In the genomic region with DNA sequence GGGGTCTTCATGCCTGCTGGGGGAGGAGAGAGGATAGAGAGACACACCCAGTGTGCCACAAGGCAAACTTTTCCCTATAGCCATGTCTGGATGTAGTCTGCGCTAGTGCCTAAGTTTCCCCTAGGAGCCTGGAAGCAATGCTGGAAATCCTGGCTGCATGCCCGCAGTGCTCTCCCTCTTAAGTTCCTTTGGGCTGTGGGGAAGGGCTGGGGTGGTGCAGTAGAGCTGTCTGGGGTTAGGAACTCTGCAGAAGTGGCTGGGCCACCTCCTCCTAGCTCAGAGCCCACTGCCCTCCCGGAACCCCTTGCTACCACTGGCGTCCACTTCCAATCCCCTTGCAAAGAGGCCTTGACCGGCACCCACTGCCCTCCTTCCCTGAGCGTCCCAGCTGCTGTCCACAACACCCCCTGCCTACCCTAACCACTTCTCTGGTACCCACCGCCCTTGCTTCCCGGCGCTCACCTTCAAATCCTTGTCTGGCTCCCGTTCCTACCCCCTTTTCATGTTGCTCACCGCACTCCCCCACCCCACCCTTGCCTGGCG, we compare ENCODE assay signal across 8 cellular contexts. TPM values are rescaled to one million over a fixed set of nuclear protein-coding genes. Genes with fewer than 3 reads are reported as not detected.
DNase-seq lines count a peak whose midpoint lies in the region; ATAC-seq, FAIRE-seq and TF ChIP-seq lines count a peak whose summit lies in the region.
"Not testable (repeated sequence)": the region's sequence is repeated elsewhere in the genome, so short reads cannot be mapped to it uniquely, and the experiment has no call there.

No MANE protein-coding gene starts in this region.

- H2BK5ac ChIP-seq in IMR-90 (ENCODE audit: low read depth, low read length, poor library complexity, severe bottlenecking) = peak overlapping the region; percentile 36

- not testable (repeated sequence) for H2BK120ac ChIP-seq in IMR-90 (ENCODE audit: low read depth, low read length)

- H3K9me3 Mint-ChIP-seq in CD4-positive, alpha-beta T cell = not testable (repeated sequence)

- CTCF ChIA-PET in CD4-positive, alpha-beta T cell (lab: Charles Lee); IMR-90 (lab: Yijun Ruan, JAX); GM12878 (lab: Yijun Ruan, JAX): not testable (repeated sequence)

- in situ Hi-C loops in IMR-90 (cut with MboI; ENCODE audit: low sequenced_read_pairs) = loop anchor here (25.0 kb wide), 1 partner anchor 308 kb away; no protein-coding TSS in a partner anchor
- in situ Hi-C loops in GM12878 (cut with MboI) = not testable (repeated sequence)

- peaks cover 14% of the 10 kb centered on the region for H3K4me1 Mint-ChIP-seq in CD4-positive, alpha-beta T cell (ENCODE audit: low read depth)
- H3K4me1 Mint-ChIP-seq in T-helper 17 cell = peaks cover 12% of the 10 kb centered on the region

- not testable (repeated sequence) for DNase-seq in CD4-positive, alpha-beta T cell; IMR-90; T-helper 17 cell; GM12878 (ENCODE audit: low read depth, low spot score); fibroblast of mammary gland (ENCODE audit: low read depth); suprapubic skin (ENCODE audit: low spot score in 2 of 2)
- peak; percentile 9 for DNase-seq in left kidney (ENCODE audit: low read depth, low spot score)
- peak; percentile 0 for DNase-seq in occipital lobe (lab: John Stamatoyannopoulos, UW)

- not testable (repeated sequence) for TF ChIP-seq EP300 in GM12878 (IDR thresholded peaks at IDR 0.05; ENCODE audit: borderline replicate concordance in 1 of 2, control insufficient read depth in 1 of 2, low read depth in 2 of 2, low read length in 2 of 2); suprapubic skin (IDR thresholded peaks at IDR 0.05)

- WGBS in IMR-90 (ENCODE audit: extremely low coverage in 2 of 2, insufficient read length in 1 of 2), 2 experiments = 5% methylated on average over 4 of the region's 12 CpGs; no CpG with 5 or more reads in 1 of the 2 experiments
- WGBS in GM12878 (ENCODE audit: insufficient coverage, insufficient replicate concordance, low lambda C conversion rate, missing lambda C conversion rate) = 21% methylated on average over 9 of the region's 12 CpGs
- WGBS in suprapubic skin = 29% methylated on average over 10 of the region's 12 CpGs

- RAD21 ChIA-PET in GM12878 (lab: Charles Lee; ENCODE audit: unreplicated experiment) = interaction anchor here (1.7 kb wide), 1 partner anchor 125 kb away, joined by 3 read pairs; a partner anchor contains a TSS

- peak overlapping the region; percentile 99 for H3K4me3 Mint-ChIP-seq in CD4-positive, alpha-beta T cell
- H3K4me3 Mint-ChIP-seq in T-helper 17 cell = peak overlapping the region; percentile 95

- SMC1A ChIA-PET in GM12878 (lab: Charles Lee; ENCODE audit: uncharacterized antibody, unreplicated experiment) = not testable (repeated sequence)

- peak overlapping the region; percentile 4 to 77 for H4K8ac ChIP-seq in IMR-90 (ENCODE audit: low read depth in 2 of 2, low read length in 2 of 2)

- H3K79me2 ChIP-seq in GM12878 (ENCODE audit: control insufficient read depth, insufficient read depth, low read length) = not testable (repeated sequence)

- FAIRE-seq in GM12878 (lab: Jason Lieb, UNC) = not testable (repeated sequence)

- H3K9ac ChIP-seq in IMR-90 (ENCODE audit: low read depth, low read length) (peak overlapping the region; percentile 95), GM12878 (ENCODE audit: control insufficient read depth, insufficient read depth, low read length) (peak overlapping the region; percentile 54)

- not testable (repeated sequence) for H4K20me1 ChIP-seq in IMR-90 (ENCODE audit: insufficient read depth, low read length); GM12878 (ENCODE audit: control insufficient read depth, insufficient read depth)

- not testable (repeated sequence) for H2BK20ac ChIP-seq in IMR-90 (ENCODE audit: low read depth, low read length)

- not testable (repeated sequence) for TF ChIP-seq CTCF in CD4-positive, alpha-beta T cell (IDR thresholded peaks at IDR 0.05); IMR-90 (conservative IDR thresholded peaks at IDR 0.05; ENCODE audit: low read depth, low read length); GM12878 (IDR thresholded peaks at IDR 0.05 in 2 of 3, conservative IDR thresholded peaks at IDR 0.05 in 1 of 3; ENCODE audit: control insufficient read depth in 2 of 3, extremely low read depth in 1 of 3, insufficient read depth in 1 of 3, low read depth in 3 of 3, low read length in 3 of 3); fibroblast of mammary gland (conservative IDR thresholded peaks at IDR 0.05; ENCODE audit: control insufficient read depth, insufficient read depth, low read depth, low read length); suprapubic skin (IDR thresholded peaks at IDR 0.05)

- not testable (repeated sequence) for H2AK5ac ChIP-seq in IMR-90 (ENCODE audit: low read depth, low read length)

- not testable (repeated sequence) for H3K23ac ChIP-seq in IMR-90 (ENCODE audit: low read depth, low read length)

- H3K9me1 ChIP-seq in IMR-90 (ENCODE audit: insufficient read depth, low read length) = not testable (repeated sequence)

- 0 out of 2 replicates have a peak overlapping the region, but pooled peaks have one; percentile 51 for H3K14ac ChIP-seq in IMR-90 (replicated peaks; ENCODE audit: low read depth, low read length)

- peak overlapping the region; percentile 95 for H3K4me3 ChIP-seq in IMR-90 (ENCODE audit: insufficient read depth, low read depth, low read length)
- H3K4me3 ChIP-seq in GM12878 = peak overlapping the region; percentile 65
- peak overlapping the region; percentile 65 for H3K4me3 ChIP-seq in fibroblast of mammary gland (ENCODE audit: control insufficient read depth, low read depth, low read length)
- H3K4me3 ChIP-seq in suprapubic skin = peak overlapping the region; percentile 62

- dilution Hi-C loops in IMR-90 (cut with HindIII; ENCODE audit: low sequenced_read_pairs, unreplicated experiment) = not testable (repeated sequence)

- peak overlapping the region; percentile 2 for H3K27ac ChIP-seq in CD4-positive, alpha-beta T cell (ENCODE audit: low read depth, low read length)
- peak overlapping the region; percentile 92 for H3K27ac ChIP-seq in IMR-90 (ENCODE audit: insufficient read depth, low read length)
- peak overlapping the region; percentile 65 for H3K27ac ChIP-seq in GM12878 (ENCODE audit: control insufficient read depth, insufficient read depth)
- H3K27ac ChIP-seq in suprapubic skin = peak overlapping the region; percentile 72

- POLR2A ChIA-PET in CD4-positive, alpha-beta T cell (lab: Charles Lee) = interaction anchor here (1.0 to 1.2 kb wide), 2 partner anchors 125 to 166 kb away, joined by 5 read pairs; a partner anchor contains a TSS
- POLR2A ChIA-PET in IMR-90 (lab: Charles Lee; ENCODE audit: unreplicated experiment); GM12878 (lab: Charles Lee): not testable (repeated sequence)

- H3K4me2 ChIP-seq in IMR-90 (ENCODE audit: low read depth, low read length) = peak overlapping the region; percentile 75
- H3K4me2 ChIP-seq in GM12878 (ENCODE audit: control insufficient read depth, insufficient read depth) = 0 out of 2 replicates have a peak overlapping the region, but pooled peaks have one; percentile 15

- H3K56ac ChIP-seq in IMR-90 (ENCODE audit: extremely low read depth, insufficient read depth, low read length) = not testable (repeated sequence)

- not testable (repeated sequence) for H3K9me3 ChIP-seq in CD4-positive, alpha-beta T cell (ENCODE audit: control insufficient read depth, low read length); IMR-90 (ENCODE audit: control insufficient read depth, insufficient read depth, low read length); T-helper 17 cell (ENCODE audit: control insufficient read depth, low read length, poor library complexity, severe bottlenecking); GM12878 (replicated peaks; ENCODE audit: control insufficient read depth, insufficient read depth, low read length); suprapubic skin

- H3K27me3 Mint-ChIP-seq in CD4-positive, alpha-beta T cell; T-helper 17 cell: not testable (repeated sequence)

- H2BK15ac ChIP-seq in IMR-90 (ENCODE audit: low read depth, low read length) = not testable (repeated sequence)

- not testable (repeated sequence) for H3K36me3 ChIP-seq in IMR-90 (ENCODE audit: control insufficient read depth, insufficient read depth, low read length); GM12878 (ENCODE audit: control insufficient read depth in 2 of 2, insufficient read depth in 2 of 2, low read length in 1 of 2); suprapubic skin

- H2AFZ ChIP-seq in IMR-90 (replicated peaks; ENCODE audit: low read length, poor library complexity) = peak overlapping the region; percentile 86
- not testable (repeated sequence) for H2AFZ ChIP-seq in GM12878 (ENCODE audit: control insufficient read depth, low read depth, low read length)

- H3K27ac Mint-ChIP-seq in CD4-positive, alpha-beta T cell = peak overlapping the region; percentile 92
- H3K27ac Mint-ChIP-seq in T-helper 17 cell = peak overlapping the region; percentile 74

- peak overlapping the region; percentile 88 for H2AK9ac ChIP-seq in IMR-90 (replicated peaks; ENCODE audit: low read depth, low read length, poor library complexity)

- TF ChIP-seq POLR2A in IMR-90 (IDR thresholded peaks at IDR 0.05; ENCODE audit: low read depth, low read length); GM12878 (IDR thresholded peaks at IDR 0.05; ENCODE audit: low read depth, low read length); suprapubic skin (IDR thresholded peaks at IDR 0.05): not testable (repeated sequence)

- BruUV-seq in IMR-90 (replicated peaks; lab: Mats Ljungman, UMichigan); GM12878 (replicated peaks; lab: Mats Ljungman, UMichigan): not testable (repeated sequence)

- H3K4ac ChIP-seq in IMR-90 (ENCODE audit: low read depth, low read length) = peak overlapping the region; percentile 83

- H4K91ac ChIP-seq in IMR-90 (ENCODE audit: insufficient read depth, low read depth, low read length) = peak overlapping the region; percentile 72; the same call in 1 of the 2 replicates

- peaks cover 18% of the 10 kb centered on the region for H3K36me3 Mint-ChIP-seq in CD4-positive, alpha-beta T cell (ENCODE audit: low read depth)
- H3K36me3 Mint-ChIP-seq in T-helper 17 cell (ENCODE audit: low read depth) = not testable (repeated sequence)

- H3K79me1 ChIP-seq in IMR-90 (ENCODE audit: low read depth in 1 of 2, low read length in 2 of 2) = not testable (repeated sequence)

- not testable (repeated sequence) for TF ChIP-seq RAD21 in IMR-90 (IDR thresholded peaks at IDR 0.05; ENCODE audit: low read length); GM12878 (IDR thresholded peaks at IDR 0.05; ENCODE audit: insufficient read depth, low read depth, low read length)

- not testable (repeated sequence) for H3K4me1 ChIP-seq in IMR-90 (ENCODE audit: control insufficient read depth, insufficient read depth, low read length); GM12878 (ENCODE audit: control insufficient read depth, insufficient read depth, low read length); suprapubic skin

- intact Hi-C loops in CD4-positive, alpha-beta T cell (cut with DNase I, micrococcal nuclease); IMR-90 (cut with micrococcal nuclease): not testable (repeated sequence)
- intact Hi-C loops in GM12878 (cut with micrococcal nuclease; ENCODE audit: unreplicated experiment) = loop anchor here (1.0 to 10.0 kb wide), 4 partner anchors 125 to 366 kb away; a partner anchor contains a TSS

- peak overlapping the region; percentile 25; the same call in 1 of the 2 replicates for H4K5ac ChIP-seq in IMR-90 (ENCODE audit: low read depth, low read length)

- not testable (repeated sequence) for ATAC-seq in CD4-positive, alpha-beta T cell (ENCODE audit: poor library complexity); T-helper 17 cell; GM12878
- ATAC-seq in IMR-90 (ENCODE audit: low read depth) = peak; percentile 19; the same call in 1 of the 2 replicates

- not testable (repeated sequence) for H3K27me3 ChIP-seq in CD4-positive, alpha-beta T cell (ENCODE audit: control insufficient read depth, insufficient read depth, low read length); IMR-90 (ENCODE audit: control insufficient read depth, insufficient read depth, low read length); GM12878 (replicated peaks in 1 of 2; ENCODE audit: control insufficient read depth in 2 of 2, insufficient read depth in 2 of 2, low read length in 1 of 2); suprapubic skin

- peak overlapping the region; percentile 42; the same call in 1 of the 2 replicates for H3K18ac ChIP-seq in IMR-90 (ENCODE audit: low read depth, low read length)

RNA-seq across cellular contexts. Expression of a gene that starts 0.7 kb away (rescaled TPM):
- total RNA-seq in CD4-positive, alpha-beta T cell = 1 to 10 TPM; 7.9 to 8.7 TPM
- 3.0 and 7.2 TPM in 2 replicates for total RNA-seq in IMR-90 (2012; rRNA removed)
- polyA plus RNA-seq in IMR-90 (2012; rRNA removed) = 8.6 and 9.3 TPM in 2 replicates
- polyA plus RNA-seq in IMR-90 (2012; cell fraction: cytosol; rRNA removed) = 1.6 and 4.1 TPM in 2 replicates
- polyA plus RNA-seq in IMR-90 (2012; cell fraction: nucleus; rRNA removed; ENCODE audit: low replicate concordance) = 12.9 and 27.0 TPM in 2 replicates
- 1 to 10 TPM; 9.8 to 9.9 TPM for total RNA-seq in T-helper 17 cell
- total RNA-seq in GM12878 (2013; cell fraction: nucleolus; rRNA removed) = 26.0 and 28.6 TPM in 2 replicates
- 5.5 and 7.2 TPM in 2 replicates for total RNA-seq in GM12878 (2014; rRNA removed)
- total RNA-seq in GM12878 (2014; rRNA removed; fragmentation: Illumina TruSeq; extraction: Trizol) = 4.6 and 5.4 TPM in 2 replicates
- total RNA-seq in GM12878 (2021) = 6.6 and 6.7 TPM in 2 replicates
- 8.5 TPM for polyA plus RNA-seq in GM12878 (2011; ENCODE audit: low read depth)
- polyA plus RNA-seq in GM12878 (2011; rRNA removed) = 8.3 and 10.3 TPM in 2 replicates
- polyA plus RNA-seq in GM12878 (2011; cell fraction: cytosol; rRNA removed) = 6.1 and 8.1 TPM in 2 replicates
- polyA plus RNA-seq in GM12878 (2011; cell fraction: nucleus; rRNA removed) = 17.9 and 18.1 TPM in 2 replicates
- 7.0 TPM in 2 replicates for polyA plus RNA-seq in GM12878 (2012)
- 5.8 and 6.6 TPM in 2 replicates for polyA plus RNA-seq in GM12878 (2014; fragmentation: Illumina TruSeq; extraction: Trizol)
- 1 to 10 TPM; 2.7 to 3.7 TPM for polyA plus RNA-seq in GM12878 (2014; fragmentation: Nextera tagmentation; extraction: Ambion mirVana)
- 5.4 and 6.6 TPM in 2 replicates for polyA plus RNA-seq in GM12878 (2014; rRNA removed)
- 1 to 10 TPM; 7.4 to 8.9 TPM for polyA plus RNA-seq in GM12878 (2016; fragmentation: Nextera tagmentation; extraction: Ambion mirVana)
- polyA minus RNA-seq in GM12878 (2011; rRNA and poly(A)+ RNA removed) = 6.3 and 10.4 TPM in 2 replicates
- 1.7 and 2.3 TPM in 2 replicates for polyA minus RNA-seq in GM12878 (2011; cell fraction: cytosol; rRNA and poly(A)+ RNA removed)
- 16.1 and 17.6 TPM in 2 replicates for polyA minus RNA-seq in GM12878 (2011; cell fraction: nucleus; rRNA and poly(A)+ RNA removed)
- 7.3 TPM for total RNA-seq in occipital lobe
- 10 to 100 TPM in 1 of 4 donors, 1 to 10 TPM in 3; 6.1 to 10.3 (median 8.3) TPM for total RNA-seq in suprapubic skin

RNA-seq across cellular contexts. Expression of a gene that starts 16.5 kb away (rescaled TPM):
- total RNA-seq in CD4-positive, alpha-beta T cell = 1 to 10 TPM in 1 of 2 experiments, under 1 TPM in 1; 0.49 to 1.1 TPM
- total RNA-seq in IMR-90 (2012; rRNA removed) (0.18 and 0.28 TPM in 2 replicates), T-helper 17 cell (under 1 TPM; 0.42 to 0.67 TPM), GM12878 (2014; rRNA removed) (0.34 and 0.38 TPM in 2 replicates), GM12878 (2014; rRNA removed; fragmentation: Illumina TruSeq; extraction: Trizol) (0.32 and 0.45 TPM in 2 replicates), GM12878 (2021) (0.33 and 0.40 TPM in 2 replicates), occipital lobe (3.3 TPM), suprapubic skin (1 to 10 TPM in 1 of 4 donors, under 1 TPM in 3; 0.21 to 1.4 (median 0.37) TPM)
- polyA plus RNA-seq in IMR-90 (2012; rRNA removed) (0.10 and 0.63 TPM in 2 replicates), GM12878 (2011; rRNA removed) (0.33 and 0.42 TPM in 2 replicates), GM12878 (2014; fragmentation: Illumina TruSeq; extraction: Trizol) (0.40 TPM in 2 replicates), GM12878 (2014; fragmentation: Nextera tagmentation; extraction: Ambion mirVana) (under 1 TPM in 1 of 2 experiments, not detected in 1; 0.10 TPM), GM12878 (2014; rRNA removed) (0.41 and 0.51 TPM in 2 replicates), GM12878 (2016; fragmentation: Nextera tagmentation; extraction: Ambion mirVana) (under 1 TPM; 0.09 to 0.26 TPM)
- polyA plus RNA-seq in IMR-90 (2012; cell fraction: cytosol; rRNA removed) = 0.05 and 0.33 TPM in 2 replicates
- 1.1 and 2.0 TPM in 2 replicates for polyA plus RNA-seq in IMR-90 (2012; cell fraction: nucleus; rRNA removed; ENCODE audit: low replicate concordance)
- total RNA-seq in GM12878 (2013; cell fraction: nucleolus; rRNA removed) = 1.1 and 1.5 TPM in 2 replicates
- 0.25 TPM for polyA plus RNA-seq in GM12878 (2011; ENCODE audit: low read depth)
- 0.35 and 0.37 TPM in 2 replicates for polyA plus RNA-seq in GM12878 (2011; cell fraction: cytosol; rRNA removed)
- 1.4 and 2.3 TPM in 2 replicates for polyA plus RNA-seq in GM12878 (2011; cell fraction: nucleus; rRNA removed)
- 0.46 and 0.66 TPM in 2 replicates for polyA plus RNA-seq in GM12878 (2012)
- 1.2 and 1.3 TPM in 2 replicates for polyA minus RNA-seq in GM12878 (2011; rRNA and poly(A)+ RNA removed)
- not detected in 2 replicates for polyA minus RNA-seq in GM12878 (2011; cell fraction: cytosol; rRNA and poly(A)+ RNA removed)
- polyA minus RNA-seq in GM12878 (2011; cell fraction: nucleus; rRNA and poly(A)+ RNA removed) = 2.1 and 2.3 TPM in 2 replicates

Comparison
In these comparisons a context has a peak if more than half of its experiments do, and no peak if none do; other contexts are left out.
1. H3K27ac ChIP-seq: peak in every context shown above with its lines; median percentile 92 in IMR-90; 72 in suprapubic skin; 65 in GM12878; 2 in CD4-positive, alpha-beta T cell.